Comparison of ENCODE assay signal across 9 cellular contexts in the genomic region with DNA sequence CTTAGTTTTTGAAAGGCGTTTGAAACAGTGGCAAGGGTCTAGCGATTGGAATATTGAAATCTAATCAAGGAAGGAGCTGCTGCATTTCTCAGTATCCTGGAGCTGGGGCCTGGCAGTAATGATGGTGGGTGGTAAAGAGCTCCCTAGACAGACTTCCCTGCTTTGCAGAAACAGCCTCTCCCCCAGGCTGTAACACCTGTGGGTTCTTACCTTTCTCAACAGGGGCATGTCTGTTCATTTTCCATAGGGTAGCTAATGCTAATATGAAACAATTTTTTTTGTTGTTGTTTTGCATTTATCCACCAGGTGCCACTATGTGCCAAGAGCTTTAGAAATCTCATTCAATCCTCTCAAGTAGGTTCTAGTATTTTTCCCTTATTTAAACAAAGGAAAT.
DNase-seq lines count a peak whose midpoint lies in the region; ATAC-seq and TF ChIP-seq lines count a peak whose summit lies in the region.
"Had no signal": no experiment of that assay in that cellular context is flagged by ENCODE, and none has a peak within 500 bp of the region (broad histone marks: within the 10 kb centered on the region; RNA-seq: fewer than 3 reads in every experiment).

No MANE protein-coding gene starts in this region.

- H3K36me3 Mint-ChIP-seq in activated CD8-positive, alpha-beta T cell treated with anti-CD3 and anti-CD28 coated beads for 36 hours (ENCODE audit: low read depth): no peaks in the 10 kb centered on the region
- H3K36me3 Mint-ChIP-seq in mesothelial cell of epicardium: no peaks in the 10 kb centered on the region

- H3K4me1 Mint-ChIP-seq in activated CD8-positive, alpha-beta T cell treated with anti-CD3 and anti-CD28 coated beads for 36 hours (ENCODE audit: low read depth): peaks cover 8% of the 10 kb centered on the region
- H3K4me1 Mint-ChIP-seq in mesothelial cell of epicardium: peaks cover 17% of the 10 kb centered on the region

- no peak overlapping the region for H3K27ac Mint-ChIP-seq in activated CD8-positive, alpha-beta T cell treated with anti-CD3 and anti-CD28 coated beads for 36 hours
- H3K27ac Mint-ChIP-seq in mesothelial cell of epicardium: no peak overlapping the region

- H3K27ac ChIP-seq in tibial artery (no peak overlapping the region), thyroid gland (no peak overlapping the region)
- H3K27ac ChIP-seq: SJCRH30 had no signal

- H3K4me1 ChIP-seq in tibial artery (peaks cover 0 to 16% (median 7%) of the 10 kb centered on the region in 4 donors), thyroid gland (peaks cover 10 to 14% of the 10 kb centered on the region in 2 donors)
- H3K4me1 ChIP-seq: SJCRH30 had no signal

- peak; percentile 14 for TF ChIP-seq CTCF in GM10266 (IDR thresholded peaks at IDR 0.05; ENCODE audit: control insufficient read depth, insufficient read depth, low read depth, missing control alignments)
- TF ChIP-seq CTCF in activated CD8-positive, alpha-beta T cell treated with anti-CD3 and anti-CD28 coated beads for 36 hours (IDR thresholded peaks at IDR 0.05): peak; percentile 69
- TF ChIP-seq CTCF in mesothelial cell of epicardium (IDR thresholded peaks at IDR 0.05; ENCODE audit: unreplicated experiment): peak; percentile 60
- TF ChIP-seq CTCF in tibial artery (IDR thresholded peaks at IDR 0.05): no peak
- TF ChIP-seq CTCF in thyroid gland (IDR thresholded peaks at IDR 0.05): peak in 2 of 6 experiments; percentile 6 to 30

- ATAC-seq in GM21390 (IDR thresholded peaks at IDR 0.05; ENCODE audit: unreplicated experiment): peak; percentile 62
- ATAC-seq in HG03521 (IDR thresholded peaks at IDR 0.05; ENCODE audit: unreplicated experiment): peak; percentile 42
- ATAC-seq in activated CD8-positive, alpha-beta T cell treated with anti-CD3 and anti-CD28 coated beads for 36 hours: peak; percentile 71

- 0 to 3% methylated on average over 2 of the region's 2 CpGs for WGBS in thyroid gland, 2 donors

- H3K9me3 ChIP-seq in tibial artery: no peaks in the 10 kb centered on the region
- no peaks in the 10 kb centered on the region for H3K9me3 ChIP-seq in thyroid gland
- H3K9me3 ChIP-seq: SJCRH30 had no signal

- DNase-seq in GM10266 (ENCODE audit: extremely low spot score) (no peak), mesothelial cell of epicardium (ENCODE audit: low spot score in 2 of 2, unreplicated experiment in 2 of 2) (no peak), retina (no peak), tibial artery (no peak), thyroid gland (no peak)
- DNase-seq in activated CD8-positive, alpha-beta T cell treated with anti-CD3 and anti-CD28 coated beads for 36 hours: no peak

- CTCF ChIA-PET in activated CD8-positive, alpha-beta T cell treated with anti-CD3 and anti-CD28 coated beads for 36 hours (lab: Charles Lee): interaction anchor here (0.7 to 3.2 kb wide), 43 partner anchors 10 to 699 kb away, joined by 3 to 77 read pairs (median 4); no protein-coding TSS in a partner anchor

- peaks cover 0 to 19% of the 10 kb centered on the region in 2 donors for H3K27me3 ChIP-seq in tibial artery
- H3K27me3 ChIP-seq in thyroid gland: no peaks in the 10 kb centered on the region
- H3K27me3 ChIP-seq: SJCRH30 had no signal

- TF ChIP-seq POLR2A in thyroid gland (IDR thresholded peaks at IDR 0.05): no peak

- intact Hi-C loops in activated CD8-positive, alpha-beta T cell treated with anti-CD3 and anti-CD28 coated beads for 36 hours (cut with micrococcal nuclease): loop anchor here (2.0 kb wide), 1 partner anchor 110 kb away; no protein-coding TSS in a partner anchor
- intact Hi-C loops in tibial artery (cut with DNase I; ENCODE audit: low total_unique reads) (no loop called here), thyroid gland (cut with DNase I) (no loop called here)

- no peak overlapping the region for H3K4me3 Mint-ChIP-seq in activated CD8-positive, alpha-beta T cell treated with anti-CD3 and anti-CD28 coated beads for 36 hours
- H3K4me3 Mint-ChIP-seq in mesothelial cell of epicardium: no peak overlapping the region

- POLR2A ChIA-PET in activated CD8-positive, alpha-beta T cell treated with anti-CD3 and anti-CD28 coated beads for 36 hours (lab: Charles Lee): no interaction called here

- peaks cover 33% of the 10 kb centered on the region for H3K27me3 Mint-ChIP-seq in activated CD8-positive, alpha-beta T cell treated with anti-CD3 and anti-CD28 coated beads for 36 hours
- peaks cover 41% of the 10 kb centered on the region for H3K27me3 Mint-ChIP-seq in mesothelial cell of epicardium (ENCODE audit: low read depth)

- H3K4me3 ChIP-seq in tibial artery: no peak overlapping the region
- no peak overlapping the region for H3K4me3 ChIP-seq in thyroid gland (replicated peaks in 1 of 3)
- H3K4me3 ChIP-seq: SJCRH30 had no signal

- H3K36me3 ChIP-seq in tibial artery: no peaks in the 10 kb centered on the region
- H3K36me3 ChIP-seq in thyroid gland: no peaks in the 10 kb centered on the region
- H3K36me3 ChIP-seq: SJCRH30 had no signal

- H3K9me3 Mint-ChIP-seq in activated CD8-positive, alpha-beta T cell treated with anti-CD3 and anti-CD28 coated beads for 36 hours: no peaks in the 10 kb centered on the region
- H3K9me3 Mint-ChIP-seq in mesothelial cell of epicardium: no peaks in the 10 kb centered on the region

Comparison
In these comparisons a context has a peak if more than half of its experiments do, and no peak if none do; other contexts are left out.
1. CTCF ChIP-seq: peak in GM10266 (single experiment), activated CD8-positive, alpha-beta T cell treated with anti-CD3 and anti-CD28 coated beads for 36 hours (single experiment) and mesothelial cell of epicardium (single experiment); none in tibial artery (0 of 2).
2. Peak in every context shown above with its lines, with median percentiles within 50 percentile points of each other: ATAC-seq.